ENCODE assay signal across 15 cellular contexts in genomic region chr20:276620-277495, GRCh38. TPM values are rescaled to one million over a fixed set of nuclear protein-coding genes. Genes with fewer than 3 reads are reported as not detected.
DNase-seq lines count a peak whose midpoint lies in the region; ATAC-seq and TF ChIP-seq lines count a peak whose summit lies in the region.
"Had no signal": no experiment of that assay in that cellular context is flagged by ENCODE, and none has a peak within 500 bp of the region (broad histone marks: within the 10 kb centered on the region; RNA-seq: fewer than 3 reads in every experiment).

No MANE protein-coding gene starts in this region.

- no peak overlapping the region for H3K23ac ChIP-seq in neuronal stem cell (ENCODE audit: low read depth, low read length, poor library complexity)

- BruUV-seq in HCT116 (replicated peaks; lab: Mats Ljungman, UMichigan) = TSS peak; percentile 29

- peak overlapping the region; percentile 26 for H2BK5ac ChIP-seq in neuronal stem cell (ENCODE audit: low read length)

- no CpG with 5 or more reads among the region's 12 CpGs for WGBS in neuronal stem cell (ENCODE audit: extremely low coverage in 2 of 2, insufficient read length in 2 of 2, insufficient replicate concordance in 1 of 2), 2 donors
- 96% methylated on average over 11 of the region's 12 CpGs for WGBS in hepatocyte (ENCODE audit: low lambda C conversion rate, missing lambda C conversion rate)

- POLR2A ChIA-PET in HCT116 (lab: Charles Lee) = no interaction called here

- H3K27me3 Mint-ChIP-seq in progenitor cell of endocrine pancreas = no peaks in the 10 kb centered on the region
- H3K27me3 Mint-ChIP-seq: CD4-positive, CD25-positive, alpha-beta regulatory T cell had no signal

- H4K20me1 ChIP-seq in HCT116 (ENCODE audit: insufficient read depth) = no peaks in the 10 kb centered on the region
- no peaks in the 10 kb centered on the region for H4K20me1 ChIP-seq in hepatocyte (ENCODE audit: insufficient read depth, poor library complexity, severe bottlenecking)
- H4K20me1 ChIP-seq: BLaER1 treated with 17β-estradiol and CSF1 and Interleukin-3, amounts not matched to agents 10 nM and 100 nM had no signal

- no peak overlapping the region for H2BK12ac ChIP-seq in neuronal stem cell (ENCODE audit: low read length)

- DNase-seq in activated CD8-positive, alpha-beta memory T cell treated with anti-CD3 and anti-CD28 coated beads, Interleukin-2, amount 50 U/mL, for 48 hours = peak; percentile 29
- no peak for DNase-seq in activated CD8-positive, alpha-beta memory T cell treated with anti-CD3 and anti-CD28 coated beads for 24 hours
- DNase-seq in HCT116 (ENCODE audit: low read depth, low spot score) (no peak), ecto neural progenitor cell (ENCODE audit: low spot score) (peak; percentile 29), neuronal stem cell (ENCODE audit: low spot score) (no peak), hepatocyte (ENCODE audit: low spot score) (no peak), progenitor cell of endocrine pancreas (ENCODE audit: low spot score, unreplicated experiment) (no peak), NCI-H526 treated with DMSO at 0.1 percent for 48 hours (lab: John Stamatoyannopoulos, UW) (no peak)
- DNase-seq: ACHN; CD4-positive, CD25-positive, alpha-beta regulatory T cell; DMS53; GF-D8 had no signal

- CTCF ChIA-PET in HCT116 (lab: Charles Lee) = no interaction called here

- H3K4me3 Mint-ChIP-seq in progenitor cell of endocrine pancreas (ENCODE audit: low read depth) = no peak overlapping the region
- H3K4me3 Mint-ChIP-seq: CD4-positive, CD25-positive, alpha-beta regulatory T cell had no signal

- H3K79me2 ChIP-seq in HCT116 (ENCODE audit: insufficient read depth, low read length) (no peaks in the 10 kb centered on the region), hepatocyte (no peaks in the 10 kb centered on the region)

- no peak for TF ChIP-seq POLR2A in HCT116 (IDR thresholded peaks at IDR 0.05; ENCODE audit: borderline replicate concordance, extremely low read depth, insufficient read depth, insufficient read length)

- no peak for TF ChIP-seq RAD21 in HCT116 (IDR thresholded peaks at IDR 0.05; ENCODE audit: low read depth)

- TF ChIP-seq CTCF in HCT116 (IDR thresholded peaks at IDR 0.05 in 2 of 3, conservative IDR thresholded peaks at IDR 0.05 in 1 of 3; ENCODE audit: borderline replicate concordance in 1 of 3, insufficient read depth in 1 of 3, low read depth in 2 of 3, low read length in 2 of 3) (no peak), hepatocyte (IDR thresholded peaks at IDR 0.05; ENCODE audit: poor library complexity) (no peak), progenitor cell of endocrine pancreas (IDR thresholded peaks at IDR 0.05; ENCODE audit: unreplicated experiment) (no peak)

- H3K4me1 Mint-ChIP-seq in progenitor cell of endocrine pancreas (ENCODE audit: low read depth) = no peaks in the 10 kb centered on the region

- no peak overlapping the region for H3K27ac ChIP-seq in HCT116 (ENCODE audit: low read depth, low read length)
- H3K27ac ChIP-seq in neuronal stem cell (replicated peaks; ENCODE audit: low read length) = no peak overlapping the region
- no peak overlapping the region for H3K27ac ChIP-seq in hepatocyte
- H3K27ac ChIP-seq: BLaER1 treated with 17β-estradiol and CSF1 and Interleukin-3, amounts not matched to agents 10 nM and 100 nM had no signal

- no peak overlapping the region for H3K9ac ChIP-seq in HCT116 (ENCODE audit: low read length)
- no peak overlapping the region for H3K9ac ChIP-seq in neuronal stem cell (ENCODE audit: low read depth, low read length, poor library complexity)
- H3K9ac ChIP-seq: BLaER1 treated with 17β-estradiol and CSF1 and Interleukin-3, amounts not matched to agents 10 nM and 100 nM had no signal

- H3K79me1 ChIP-seq in neuronal stem cell (ENCODE audit: low read depth, low read length) = no peaks in the 10 kb centered on the region

- H3K9me2 ChIP-seq in HCT116 (ENCODE audit: insufficient read depth) (no peaks in the 10 kb centered on the region), hepatocyte (replicated peaks; ENCODE audit: insufficient read depth) (no peaks in the 10 kb centered on the region)

- H3K36me3 ChIP-seq in HCT116 (ENCODE audit: control insufficient read depth in 1 of 2, insufficient read depth in 2 of 2, low read length in 2 of 2) (peaks cover 3 to 26% of the 10 kb centered on the region in 2 experiments; a peak in 2 of 4 replicates), neuronal stem cell (replicated peaks in 1 of 2; ENCODE audit: control insufficient read depth in 2 of 2, insufficient read depth in 2 of 2, low read length in 2 of 2) (peaks cover 36 to 85% of the 10 kb centered on the region in 2 donors), hepatocyte (replicated peaks; ENCODE audit: insufficient read depth, low read depth) (no peaks in the 10 kb centered on the region)

- peaks cover 39% of the 10 kb centered on the region for H3K36me3 Mint-ChIP-seq in progenitor cell of endocrine pancreas (ENCODE audit: insufficient read depth)

- RAD21 ChIA-PET in HCT116 (lab: Charles Lee; ENCODE audit: low non-redundant PET in 1 of 2, low total read pairs in 2 of 2, uncharacterized antibody in 2 of 2, unreplicated experiment in 2 of 2) = no interaction called here

- H2AK5ac ChIP-seq in neuronal stem cell (ENCODE audit: low read depth, low read length) = no peak overlapping the region

- no peak overlapping the region for H4K91ac ChIP-seq in neuronal stem cell (ENCODE audit: low read depth, low read length, poor library complexity)

- H4K8ac ChIP-seq in neuronal stem cell (ENCODE audit: low read depth, low read length) = no peak overlapping the region

- H3K4me3 ChIP-seq in HCT116 (replicated peaks in 1 of 2; ENCODE audit: low read depth in 1 of 2, low read length in 2 of 2) = no peak overlapping the region
- no peak overlapping the region for H3K4me3 ChIP-seq in neuronal stem cell (ENCODE audit: low read length in 2 of 2)
- no peak overlapping the region for H3K4me3 ChIP-seq in hepatocyte
- H3K4me3 ChIP-seq: BLaER1 treated with 17β-estradiol and CSF1 and Interleukin-3, amounts not matched to agents 10 nM and 100 nM had no signal

- H3K27me3 ChIP-seq in HCT116 (ENCODE audit: insufficient read depth, low read length) (no peaks in the 10 kb centered on the region), neuronal stem cell (ENCODE audit: control insufficient read depth in 3 of 3, insufficient read depth in 3 of 3, low read depth in 1 of 3, low read length in 3 of 3) (no peaks in the 10 kb centered on the region), hepatocyte (no peaks in the 10 kb centered on the region)
- H3K27me3 ChIP-seq: BLaER1 treated with 17β-estradiol and CSF1 and Interleukin-3, amounts not matched to agents 10 nM and 100 nM had no signal

- no peak overlapping the region for H3K4me2 ChIP-seq in HCT116 (ENCODE audit: low read length)
- H3K4me2 ChIP-seq in neuronal stem cell (ENCODE audit: insufficient read depth, low read length, poor library complexity, severe bottlenecking) = no peak overlapping the region
- H3K4me2 ChIP-seq in hepatocyte = no peak overlapping the region
- H3K4me2 ChIP-seq: BLaER1 treated with 17β-estradiol and CSF1 and Interleukin-3, amounts not matched to agents 10 nM and 100 nM had no signal

- H3K9me3 Mint-ChIP-seq in progenitor cell of endocrine pancreas (ENCODE audit: low read depth) = no peaks in the 10 kb centered on the region

- no peaks in the 10 kb centered on the region for H3K9me3 ChIP-seq in HCT116 (ENCODE audit: control insufficient read depth in 1 of 2, insufficient read depth in 1 of 2, low read depth in 1 of 2, low read length in 2 of 2)
- H3K9me3 ChIP-seq in neuronal stem cell (replicated peaks in 1 of 2; ENCODE audit: control insufficient read depth in 2 of 2, insufficient read depth in 1 of 2, low read depth in 1 of 2, low read length in 2 of 2) = peaks cover 0 to 1% of the 10 kb centered on the region in 2 donors
- no peaks in the 10 kb centered on the region for H3K9me3 ChIP-seq in hepatocyte (ENCODE audit: low read depth)

- H3K4ac ChIP-seq in neuronal stem cell (ENCODE audit: low read length) = no peak overlapping the region

- intact Hi-C loops in HCT116 (cut with micrococcal nuclease) = no loop called here

- H3K18ac ChIP-seq in neuronal stem cell (ENCODE audit: low read length) = no peak overlapping the region

- H2AFZ ChIP-seq in HCT116 (ENCODE audit: low read depth, low read length, poor library complexity, severe bottlenecking) (no peak overlapping the region), neuronal stem cell (ENCODE audit: low read length) (no peak overlapping the region), hepatocyte (no peak overlapping the region)

- no peak overlapping the region for H2BK15ac ChIP-seq in neuronal stem cell (ENCODE audit: low read length)

- no peak overlapping the region for H2BK120ac ChIP-seq in neuronal stem cell (ENCODE audit: low read depth, low read length)

- no peak overlapping the region for H3K14ac ChIP-seq in neuronal stem cell (ENCODE audit: low read length)

- no peak overlapping the region for H3K27ac Mint-ChIP-seq in progenitor cell of endocrine pancreas
- H3K27ac Mint-ChIP-seq: CD4-positive, CD25-positive, alpha-beta regulatory T cell had no signal

- H3K4me1 ChIP-seq in HCT116 (ENCODE audit: control insufficient read depth in 1 of 2, insufficient read depth in 2 of 2, low read length in 2 of 2) (no peaks in the 10 kb centered on the region), neuronal stem cell (ENCODE audit: control insufficient read depth in 2 of 2, insufficient read depth in 1 of 2, low read depth in 1 of 2, low read length in 2 of 2) (no peaks in the 10 kb centered on the region), hepatocyte (ENCODE audit: insufficient read depth) (no peaks in the 10 kb centered on the region)

- no peak for ATAC-seq in HCT116

RNA-seq across cellular contexts. Expression of gene C20orf96, which starts 13.7 kb away (rescaled TPM):
- 22.1 TPM for total RNA-seq in HCT116 (2021; ENCODE audit: unreplicated experiment)
- polyA plus RNA-seq in HCT116 (2012) = 16.9 and 18.7 TPM in 2 replicates
- polyA plus RNA-seq in neuronal stem cell (2013, experiment 1 of 2) = 23.9 TPM
- polyA plus RNA-seq in neuronal stem cell (2013, experiment 2 of 2) = 23.8 TPM
- 2.9 and 3.5 TPM in 2 replicates for total RNA-seq in hepatocyte
- polyA plus RNA-seq in hepatocyte = 10.6 and 14.0 TPM in 2 replicates
- 69.9 and 70.1 TPM in 2 replicates for total RNA-seq in progenitor cell of endocrine pancreas

RNA-seq across cellular contexts. Expression of gene DEFB132, which starts 19.3 kb away (rescaled TPM):
- total RNA-seq in HCT116 (2021; ENCODE audit: unreplicated experiment) (not detected), hepatocyte (not detected in 2 replicates), progenitor cell of endocrine pancreas (not detected in 2 replicates)
- polyA plus RNA-seq in HCT116 (2012) = not detected in 2 replicates
- not detected for polyA plus RNA-seq in neuronal stem cell (2013, experiment 1 of 2)
- polyA plus RNA-seq in neuronal stem cell (2013, experiment 2 of 2) = not detected
- not detected in 2 replicates for polyA plus RNA-seq in hepatocyte
- total RNA-seq: A172; CD4-positive, CD25-positive, alpha-beta regulatory T cell; H4 had no signal
- polyA plus RNA-seq: CD4-positive, CD25-positive, alpha-beta regulatory T cell had no signal

RNA-seq across cellular contexts. Expression of gene ZCCHC3, which starts 20.5 kb away (rescaled TPM):
- total RNA-seq in HCT116 (2021; ENCODE audit: unreplicated experiment) (19.3 TPM), hepatocyte (27.4 and 30.0 TPM in 2 replicates), progenitor cell of endocrine pancreas (30.5 and 31.2 TPM in 2 replicates)
- polyA plus RNA-seq in HCT116 (2012) = 12.2 and 13.8 TPM in 2 replicates
- 40.2 TPM for polyA plus RNA-seq in neuronal stem cell (2013, experiment 1 of 2)
- 40.1 TPM for polyA plus RNA-seq in neuronal stem cell (2013, experiment 2 of 2)
- 22.8 and 29.0 TPM in 2 replicates for polyA plus RNA-seq in hepatocyte

RNA-seq across cellular contexts. Expression of gene SOX12, which starts 48.5 kb away (rescaled TPM):
- total RNA-seq in HCT116 (2021; ENCODE audit: unreplicated experiment) (40.4 TPM), hepatocyte (6.3 and 6.9 TPM in 2 replicates), progenitor cell of endocrine pancreas (54.8 and 59.0 TPM in 2 replicates)
- 21.0 and 24.0 TPM in 2 replicates for polyA plus RNA-seq in HCT116 (2012)
- 52.4 TPM for polyA plus RNA-seq in neuronal stem cell (2013, experiment 1 of 2)
- polyA plus RNA-seq in neuronal stem cell (2013, experiment 2 of 2) = 51.5 TPM
- 15.4 and 16.2 TPM in 2 replicates for polyA plus RNA-seq in hepatocyte

RNA-seq across cellular contexts. Expression of gene DEFB129, which starts 49.8 kb away (rescaled TPM):
- total RNA-seq in HCT116 (2021; ENCODE audit: unreplicated experiment) (not detected), hepatocyte (not detected in 2 replicates), progenitor cell of endocrine pancreas (not detected in 2 replicates)
- polyA plus RNA-seq in HCT116 (2012) = not detected in 2 replicates
- not detected for polyA plus RNA-seq in neuronal stem cell (2013, experiment 1 of 2)
- polyA plus RNA-seq in neuronal stem cell (2013, experiment 2 of 2) = not detected
- not detected in 2 replicates for polyA plus RNA-seq in hepatocyte
- total RNA-seq: A172; CD4-positive, CD25-positive, alpha-beta regulatory T cell; H4 had no signal
- polyA plus RNA-seq: CD4-positive, CD25-positive, alpha-beta regulatory T cell had no signal

Comparison
In these comparisons a context has a peak if more than half of its experiments do, and no peak if none do; other contexts are left out.
1. DNase-seq: peak in activated CD8-positive, alpha-beta memory T cell treated with anti-CD3 and anti-CD28 coated beads, Interleukin-2, amount 50 U/mL, for 48 hours (single experiment) and ecto neural progenitor cell (single experiment); none in activated CD8-positive, alpha-beta memory T cell treated with anti-CD3 and anti-CD28 coated beads for 24 hours (single experiment), HCT116 (single experiment), neuronal stem cell (single experiment), hepatocyte (single experiment), progenitor cell of endocrine pancreas (single experiment) and NCI-H526 treated with DMSO at 0.1 percent for 48 hours (single experiment).